ENCODE assay signal across 19 cellular contexts in genomic region chr17:1861391-1862010, GRCh38. TPM values are rescaled to one million over a fixed set of nuclear protein-coding genes. Genes with fewer than 3 reads are reported as not detected.
DNase-seq lines count a peak whose midpoint lies in the region; ATAC-seq, FAIRE-seq and TF ChIP-seq lines count a peak whose summit lies in the region.
"Had no signal": no experiment of that assay in that cellular context is flagged by ENCODE, and none has a peak within 500 bp of the region (broad histone marks: within the 10 kb centered on the region; RNA-seq: fewer than 3 reads in every experiment).

No MANE protein-coding gene starts in this region.

- no peaks in the 10 kb centered on the region for H3K9me3 Mint-ChIP-seq in effector memory CD8-positive, alpha-beta T cell
- H3K9me3 Mint-ChIP-seq: CD14-positive monocyte had no signal

- no peak for TF ChIP-seq POLR2A in sigmoid colon (IDR thresholded peaks at IDR 0.05)

- no peaks in the 10 kb centered on the region for H3K9me3 ChIP-seq in SK-N-MC (ENCODE audit: low read depth, low read length)
- H3K9me3 ChIP-seq in right cardiac atrium (ENCODE audit: control insufficient read depth, low read length), result no peaks in the 10 kb centered on the region
- no peaks in the 10 kb centered on the region for H3K9me3 ChIP-seq in sigmoid colon
- H3K9me3 ChIP-seq in pancreas, result no peaks in the 10 kb centered on the region
- no peaks in the 10 kb centered on the region for H3K9me3 ChIP-seq in WERI-Rb-1 (ENCODE audit: severe bottlenecking)

- 77% methylated on average over 16 of the region's 16 CpGs for WGBS in right cardiac atrium
- WGBS in sigmoid colon, 2 donors, result 90 to 94% methylated on average over 16 of the region's 16 CpGs
- whole genome bisulfite sequencing in pancreas, 2 donors, result 91 to 93% methylated on average over 16 of the region's 16 CpGs

- no peaks in the 10 kb centered on the region for H3K27me3 Mint-ChIP-seq in effector memory CD8-positive, alpha-beta T cell

- no peaks in the 10 kb centered on the region for H3K4me1 Mint-ChIP-seq in effector memory CD8-positive, alpha-beta T cell (ENCODE audit: low read depth in 2 of 2)
- H3K4me1 Mint-ChIP-seq: CD14-positive monocyte had no signal

- no peak for ATAC-seq in effector memory CD8-positive, alpha-beta T cell (replicated peaks)
- ATAC-seq in right cardiac atrium, result peak; percentile 37 to 63
- no peak for ATAC-seq in pancreas
- ATAC-seq: K562 had no signal

- no peak for DNase-seq in SK-N-MC (ENCODE audit: low read depth, low spot score)
- no peak for DNase-seq in effector memory CD8-positive, alpha-beta T cell
- DNase-seq in right cardiac atrium, result peak in 2 of 3 donors; percentile 31 to 68
- DNase-seq in sigmoid colon, result peak; percentile 81
- no peak for DNase-seq in pancreas
- no peak for DNase-seq in DMS53 (lab: John Stamatoyannopoulos, UW)
- no peak for DNase-seq in WERI-Rb-1
- DNase-seq: ACHN, AML-193, COR-L47, GOT3, NCI-H187 treated with DMSO at 0.1 percent for 48 hours, NCI-H2171, NCI-H446, NCI-H69 had no signal

- no peak overlapping the region for H3K9ac ChIP-seq in SK-N-MC (ENCODE audit: insufficient read length)

- intact Hi-C loops in right cardiac atrium (cut with DNase I), result no loop called here
- intact Hi-C loops in sigmoid colon (cut with DNase I), result no loop called here
- intact Hi-C loops in pancreas (cut with DNase I), result loop anchor here in 1 of 3 donors (10.0 kb wide), 1 partner anchor 137 kb away; the partner anchor contains the start of gene WDR81

- H3K27ac ChIP-seq in SK-N-MC (peak overlapping the region; percentile 14; the same call in 1 of the 2 replicates), right cardiac atrium (ENCODE audit: low read length) (no peak overlapping the region), sigmoid colon (peak overlapping the region; percentile 51 to 60 (median 56)), pancreas (no peak overlapping the region), WERI-Rb-1 (no peak overlapping the region)

- H3K36me3 Mint-ChIP-seq in effector memory CD8-positive, alpha-beta T cell (ENCODE audit: insufficient read depth), result peaks cover 38% of the 10 kb centered on the region

- peaks cover 5% of the 10 kb centered on the region for H3K36me3 ChIP-seq in SK-N-MC (ENCODE audit: insufficient read depth, low read length)
- H3K36me3 ChIP-seq in sigmoid colon, result peaks cover 0 to 33% (median 0%) of the 10 kb centered on the region in 4 donors
- no peaks in the 10 kb centered on the region for H3K36me3 ChIP-seq in pancreas
- H3K36me3 ChIP-seq in WERI-Rb-1, result peaks cover 45% of the 10 kb centered on the region

- no peak for FAIRE-seq in pancreas (lab: Jason Lieb, UNC)
- FAIRE-seq: GM12892, K562, RCC 7860 had no signal

- H3K4me3 Mint-ChIP-seq in effector memory CD8-positive, alpha-beta T cell, result no peak overlapping the region
- H3K4me3 Mint-ChIP-seq: CD14-positive monocyte had no signal

- no peak for TF ChIP-seq CTCF in sigmoid colon (IDR thresholded peaks at IDR 0.05)
- no peak for TF ChIP-seq CTCF in pancreas (IDR thresholded peaks at IDR 0.05)
- no peak for TF ChIP-seq CTCF in WERI-Rb-1 (IDR thresholded peaks at IDR 0.05; ENCODE audit: low read depth, low read length)

- H3K4me1 ChIP-seq in right cardiac atrium (ENCODE audit: control insufficient read depth, insufficient read depth, low read length), result no peaks in the 10 kb centered on the region
- no peaks in the 10 kb centered on the region for H3K4me1 ChIP-seq in sigmoid colon
- H3K4me1 ChIP-seq in pancreas, result no peaks in the 10 kb centered on the region

- no peaks in the 10 kb centered on the region for H3K27me3 ChIP-seq in right cardiac atrium (ENCODE audit: control insufficient read depth, insufficient read depth)
- H3K27me3 ChIP-seq in sigmoid colon, result no peaks in the 10 kb centered on the region
- H3K27me3 ChIP-seq in pancreas, result no peaks in the 10 kb centered on the region
- H3K27me3 ChIP-seq in WERI-Rb-1 (ENCODE audit: insufficient read depth, low read depth, severe bottlenecking), result no peaks in the 10 kb centered on the region

- peak overlapping the region; percentile 22 to 53 for H3K27ac Mint-ChIP-seq in effector memory CD8-positive, alpha-beta T cell

- TF ChIP-seq EP300 in sigmoid colon (IDR thresholded peaks at IDR 0.05), result no peak

- H3K4me3 ChIP-seq in SK-N-MC (no peak overlapping the region), right cardiac atrium (ENCODE audit: low read length) (no peak overlapping the region), sigmoid colon (no peak overlapping the region), pancreas (no peak overlapping the region), WERI-Rb-1 (ENCODE audit: low read depth, low read length) (no peak overlapping the region)
- H3K4me3 ChIP-seq: K562 had no signal

RNA-seq across cellular contexts. Expression of gene RPA1, which starts 31.7 kb away (rescaled TPM):
- total RNA-seq in right cardiac atrium (100 to 1,000 TPM in 1 of 4 donors, 10 to 100 TPM in 3; 68.1 to 103 (median 81.6) TPM), sigmoid colon (10 to 100 TPM; 27.8 to 46.8 (median 31.1) TPM), pancreas (10 to 100 TPM; 34.7 to 43.9 (median 39.1) TPM)
- polyA plus RNA-seq in right cardiac atrium (28.0 TPM), sigmoid colon (10 to 100 TPM; 16.2 to 35.2 (median 27.6) TPM), pancreas (10 to 100 TPM in 1 of 2 donors, 1 to 10 TPM in 1; 6.5 to 17.0 TPM)

RNA-seq across cellular contexts. Expression of gene SMYD4, which starts 31.8 kb away (rescaled TPM):
- 10 to 100 TPM; 10.3 to 14.6 (median 11.4) TPM for total RNA-seq in right cardiac atrium
- 6.5 TPM for polyA plus RNA-seq in right cardiac atrium
- total RNA-seq in sigmoid colon, result 10 to 100 TPM; 14.3 to 19.1 (median 17.1) TPM
- polyA plus RNA-seq in sigmoid colon, result 1 to 10 TPM; 2.4 to 8.8 (median 2.5) TPM
- total RNA-seq in pancreas, result 1 to 10 TPM; 5.0 to 8.9 (median 6.9) TPM
- 1 to 10 TPM; 4.0 to 4.7 TPM for polyA plus RNA-seq in pancreas

Comparison
In these comparisons a context has a peak if more than half of its experiments do, and no peak if none do; other contexts are left out.
1. DNase-seq: peak in right cardiac atrium (2 of 3) and sigmoid colon (single experiment); none in SK-N-MC (single experiment), effector memory CD8-positive, alpha-beta T cell (0 of 3), pancreas (0 of 6), DMS53 (single experiment) and WERI-Rb-1 (single experiment).
2. H3K27ac ChIP-seq: peak in SK-N-MC (single experiment) and sigmoid colon (4 of 4); none in right cardiac atrium (single experiment), pancreas (0 of 4) and WERI-Rb-1 (single experiment).
3. ATAC-seq: peak in right cardiac atrium (2 of 2); none in effector memory CD8-positive, alpha-beta T cell (single experiment) and pancreas (0 of 4).